12 cellular contexts compared by ENCODE assay signal in genomic region chrX:39194673-39195072, GRCh38.
DNase-seq lines count a peak whose midpoint lies in the region; TF ChIP-seq lines count a peak whose summit lies in the region.
"Had no signal": no experiment of that assay in that cellular context is flagged by ENCODE, and none has a peak within 500 bp of the region (broad histone marks: within the 10 kb centered on the region; RNA-seq: fewer than 3 reads in every experiment).

No MANE protein-coding gene starts in this region.

- in situ Hi-C loops in G401 (cut with HindIII; ENCODE audit: low sequenced_read_pairs) = no loop called here

- TF ChIP-seq CTCF in A673 (conservative IDR thresholded peaks at IDR 0.05; ENCODE audit: low read depth, low read length) = no peak
- TF ChIP-seq CTCF in glutamatergic neuron (IDR thresholded peaks at IDR 0.05; ENCODE audit: partially characterized antibody, unreplicated experiment) = no peak
- TF ChIP-seq CTCF in PC-9 (conservative IDR thresholded peaks at IDR 0.05) = no peak
- no peak for TF ChIP-seq CTCF in ovary (IDR thresholded peaks at IDR 0.05)

- H3K4me3 ChIP-seq in A673 (ENCODE audit: low read depth, low read length, poor library complexity, severe bottlenecking) (no peak overlapping the region), PC-9 (no peak overlapping the region), ovary (no peak overlapping the region)
- H3K4me3 ChIP-seq: Peyer's patch had no signal

- BruUV-seq in A673 (replicated peaks; lab: Mats Ljungman, UMichigan) = no TSS peak
- no TSS peak for BruUV-seq in PC-9 (replicated peaks; lab: Mats Ljungman, UMichigan)

- no peaks in the 10 kb centered on the region for H4K20me1 ChIP-seq in PC-9 (ENCODE audit: insufficient read depth)

- CTCF ChIA-PET in A673 (lab: Charles Lee) = no interaction called here
- CTCF ChIA-PET in PC-9 (lab: Charles Lee) = no interaction called here

- TF ChIP-seq EP300 in ovary (IDR thresholded peaks at IDR 0.05) = no peak

- TF ChIP-seq POLR2A in ovary (IDR thresholded peaks at IDR 0.05) = no peak
- TF ChIP-seq POLR2A in erythroblast (IDR thresholded peaks at IDR 0.05; ENCODE audit: low read length) = no peak

- WGBS in ovary, 3 donors = 41 to 47% (median 43%) methylated on average over 3 of the region's 3 CpGs

- POLR2A ChIA-PET in A673 (lab: Charles Lee; ENCODE audit: low non-redundant PET) (no interaction called here), PC-9 (lab: Charles Lee; ENCODE audit: unreplicated experiment) (no interaction called here)

- H3K4me1 ChIP-seq in A673 (ENCODE audit: insufficient read depth, low read length, poor library complexity, severe bottlenecking) = peaks cover 13% of the 10 kb centered on the region
- H3K4me1 ChIP-seq in PC-9 (replicated peaks; ENCODE audit: insufficient read depth) = no peaks in the 10 kb centered on the region
- no peaks in the 10 kb centered on the region for H3K4me1 ChIP-seq in ovary (ENCODE audit: insufficient read depth)

- no peaks in the 10 kb centered on the region for H3K36me3 Mint-ChIP-seq in glutamatergic neuron (ENCODE audit: unreplicated experiment)

- H3K79me2 ChIP-seq in PC-9 (ENCODE audit: low read depth) = no peaks in the 10 kb centered on the region

- DNase-seq in A673 (ENCODE audit: low spot score) (peak; percentile 26), G401 (ENCODE audit: low spot score) (peak; percentile 33), NCI-H69 (lab: John Stamatoyannopoulos, UW) (peak; percentile 26), glutamatergic neuron (no peak), PC-9 (no peak), ovary (no peak), erythroblast (lab: John Stamatoyannopoulos, UW) (no peak)
- DNase-seq: DMS 273 treated with DMSO at 0.1 percent for 48 hours, IMR-90, NCI-H1694 treated with DMSO at 0.1 percent for 48 hours, Peyer's patch, Right ventricle myocardium superior had no signal

- no peak overlapping the region for H2AFZ ChIP-seq in PC-9

- H3K4me3 Mint-ChIP-seq in glutamatergic neuron (ENCODE audit: unreplicated experiment) = peak overlapping the region; percentile 61

- no peak overlapping the region for H3K4me2 ChIP-seq in PC-9

- H3K36me3 ChIP-seq in A673 (ENCODE audit: insufficient read depth, low read length, poor library complexity, severe bottlenecking) (no peaks in the 10 kb centered on the region), PC-9 (ENCODE audit: low read depth) (no peaks in the 10 kb centered on the region), ovary (no peaks in the 10 kb centered on the region)

- H3K9me3 ChIP-seq in A673 (ENCODE audit: low read depth, low read length, poor library complexity, severe bottlenecking) (no peaks in the 10 kb centered on the region), PC-9 (ENCODE audit: insufficient read depth, low read depth) (no peaks in the 10 kb centered on the region), ovary (no peaks in the 10 kb centered on the region)
- H3K9me3 ChIP-seq: Peyer's patch had no signal

- H3K27me3 ChIP-seq in A673 (replicated peaks; ENCODE audit: insufficient read depth, low read depth, low read length, poor library complexity) (no peaks in the 10 kb centered on the region), PC-9 (ENCODE audit: insufficient read depth, low read depth) (no peaks in the 10 kb centered on the region), ovary (no peaks in the 10 kb centered on the region)
- H3K27me3 ChIP-seq: Peyer's patch had no signal

- H3K27ac ChIP-seq in A673 (ENCODE audit: low read depth, low read length, poor library complexity, severe bottlenecking) (no peak overlapping the region), PC-9 (no peak overlapping the region), ovary (no peak overlapping the region)
- H3K27ac ChIP-seq: Peyer's patch had no signal

- H3K27me3 Mint-ChIP-seq in glutamatergic neuron (ENCODE audit: unreplicated experiment) = no peaks in the 10 kb centered on the region

- intact Hi-C loops in A673 (cut with micrococcal nuclease; ENCODE audit: unreplicated experiment) (no loop called here), PC-9 (cut with micrococcal nuclease; ENCODE audit: unreplicated experiment) (no loop called here), ovary (cut with DNase I) (no loop called here)

- H3K4me1 Mint-ChIP-seq in glutamatergic neuron (ENCODE audit: low read depth, unreplicated experiment) = peaks cover 13% of the 10 kb centered on the region

- H3F3A ChIP-seq in PC-9 (ENCODE audit: insufficient read depth, low read depth) = no peaks in the 10 kb centered on the region

- H3K9me3 Mint-ChIP-seq in glutamatergic neuron (ENCODE audit: unreplicated experiment) = peaks cover 4% of the 10 kb centered on the region

- H3K9me2 ChIP-seq in PC-9 (ENCODE audit: insufficient read depth) = no peaks in the 10 kb centered on the region

- no peak overlapping the region for H3K27ac Mint-ChIP-seq in glutamatergic neuron (ENCODE audit: unreplicated experiment)

Comparison
In these comparisons a context has a peak if more than half of its experiments do, and no peak if none do; other contexts are left out.
1. DNase-seq: peak in A673 (single experiment), G401 (single experiment) and NCI-H69 (single experiment); none in glutamatergic neuron (single experiment), PC-9 (0 of 2), ovary (0 of 5) and erythroblast (0 of 2).